In genomic region chr2:36597532-36598377, GRCh38 we compare ENCODE assay signal across 8 cellular contexts.
DNase-seq lines count a peak whose midpoint lies in the region; ATAC-seq and TF ChIP-seq lines count a peak whose summit lies in the region.

Gene FEZ2 (minus strand): TSS chr2:36598168. CDS start chr2:36598142, 26 bp downstream.

- DNase-seq in AG04449 (ENCODE audit: low read depth, low spot score) (no peak), NCI-H2227 (lab: John Stamatoyannopoulos, UW; ENCODE audit: unreplicated experiment) (peak; percentile 90), cerebellar cortex (ENCODE audit: low spot score) (peak; percentile 69), islet precursor cell (peak; percentile 92)
- DNase-seq in stimulated activated CD4-positive, alpha-beta T cell treated with anti-CD3 and anti-CD28 coated beads, Interleukin-15, amount 100 ng/mL, for 1 hour (ENCODE audit: low read depth in 1 of 2, low spot score in 1 of 2) = peak; percentile 17 to 52

- H3K4me3 ChIP-seq in AG04449 (ENCODE audit: low read depth, low read length) = peak within 1 kb of the TSS; percentile 84

- CTCF ChIA-PET in AG04449 (lab: Yijun Ruan, JAX) = no interaction called here

- POLR2A ChIA-PET in AG04449 (lab: Yijun Ruan, JAX) = interaction anchor here (1.0 kb wide), 1 partner anchor 29 kb away, joined by 3 read pairs; no protein-coding TSS in a partner anchor

- peak; percentile 99 for ATAC-seq in GM18861 (IDR thresholded peaks at IDR 0.05; ENCODE audit: unreplicated experiment)
- peak; percentile 99 for ATAC-seq in HG03066 (IDR thresholded peaks at IDR 0.05; ENCODE audit: low read depth, unreplicated experiment)
- ATAC-seq in activated CD4-positive, CD25-positive, alpha-beta regulatory T cell treated with anti-CD3 and anti-CD28 coated beads, Interleukin-2, amount 50 U/mL, for 24 hours = peak; percentile 92

- TF ChIP-seq CTCF in AG04449 (IDR thresholded peaks at IDR 0.05; ENCODE audit: insufficient read depth, low read length, missing control alignments) = peak; percentile 6
